16 cellular contexts compared by ENCODE assay signal in the genomic region with DNA sequence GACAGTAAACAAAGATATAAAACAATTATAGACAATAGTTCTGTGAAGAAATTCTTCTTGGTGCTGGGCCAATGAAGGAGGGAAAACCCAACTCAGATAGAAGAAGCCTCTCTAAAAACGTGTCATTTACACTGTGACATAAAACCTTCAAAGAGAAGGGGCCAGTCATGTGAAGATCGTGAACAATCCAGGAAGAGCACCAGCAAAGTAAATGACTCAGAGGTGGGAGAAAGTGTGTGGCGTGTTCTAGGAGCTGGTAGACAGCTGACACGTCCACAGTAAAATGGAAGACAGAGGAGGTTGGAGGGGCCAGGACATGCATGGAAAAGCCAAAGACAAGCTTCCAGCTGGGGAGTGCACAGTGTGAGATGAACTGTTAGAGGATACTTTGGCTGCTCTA.
DNase-seq lines count a peak whose midpoint lies in the region; ATAC-seq and TF ChIP-seq lines count a peak whose summit lies in the region.
"Had no signal": no experiment of that assay in that cellular context is flagged by ENCODE, and none has a peak within 500 bp of the region (broad histone marks: within the 10 kb centered on the region; RNA-seq: fewer than 3 reads in every experiment).

No MANE protein-coding gene starts in this region.

- DNase-seq in activated naive CD4-positive, alpha-beta T cell treated with anti-CD3 and anti-CD28 coated beads, Interleukin-2, amount 50 U/mL, for 16 hours: peak; percentile 45
- DNase-seq in activated naive CD4-positive, alpha-beta T cell (lab: John Stamatoyannopoulos, UW): no peak
- no peak for DNase-seq in activated B cell treated with CpG ODN at 0.5 μM for 24 hours
- peak in 1 of 2 donors; percentile 17 for DNase-seq in foreskin keratinocyte
- no peak for DNase-seq in posterior cingulate gyrus
- DNase-seq in nucleus accumbens (lab: John Stamatoyannopoulos, UW): no peak
- no peak for DNase-seq in GM13977 (ENCODE audit: low spot score)
- DNase-seq: anterior cingulate cortex, NCI-H1105 treated with DMSO at 0.1 percent for 48 hours, NCI-H2227 treated with DMSO at 0.1 percent for 48 hours, ovary, spleen had no signal

- H3K36me3 Mint-ChIP-seq in activated B cell treated with CpG ODN at 0.5 μM for 24 hours (ENCODE audit: low read depth): peaks cover 31% of the 10 kb centered on the region
- peaks cover 28% of the 10 kb centered on the region for H3K36me3 Mint-ChIP-seq in stimulated activated naive CD8-positive, alpha-beta T cell treated with anti-CD3 and anti-CD28 coated beads, Interleukin-15, Interleukin-2, amounts not matched to agents 100 ng/mL and 50 ng/mL, for 24 hours (ENCODE audit: low read depth)

- H3K4me1 ChIP-seq in foreskin keratinocyte: peaks cover 3% of the 10 kb centered on the region
- H3K4me1 ChIP-seq: vagina had no signal

- peaks cover 8% of the 10 kb centered on the region for H3K9me3 Mint-ChIP-seq in activated B cell treated with CpG ODN at 0.5 μM for 24 hours
- H3K9me3 Mint-ChIP-seq in stimulated activated naive CD8-positive, alpha-beta T cell treated with anti-CD3 and anti-CD28 coated beads, Interleukin-15, Interleukin-2, amounts not matched to agents 100 ng/mL and 50 ng/mL, for 24 hours: peaks cover 27% of the 10 kb centered on the region

- intact Hi-C loops in activated B cell treated with CpG ODN at 0.5 μM for 24 hours (cut with micrococcal nuclease) (loop anchor here (1.0 to 2.0 kb wide), 2 partner anchors 8 to 15 kb away; no protein-coding TSS in a partner anchor), posterior cingulate gyrus (cut with DNase I) (no loop called here)

- no peaks in the 10 kb centered on the region for H3K27me3 Mint-ChIP-seq in activated B cell treated with CpG ODN at 0.5 μM for 24 hours
- no peaks in the 10 kb centered on the region for H3K27me3 Mint-ChIP-seq in stimulated activated naive CD8-positive, alpha-beta T cell treated with anti-CD3 and anti-CD28 coated beads, Interleukin-15, Interleukin-2, amounts not matched to agents 100 ng/mL and 50 ng/mL, for 24 hours
- H3K27me3 Mint-ChIP-seq: dendritic cell treated with granulocyte-macrophage colony-stimulating factor and Interleukin-4, amounts not matched to agents 40 ng/mL and 50 ng/mL, for 4 days had no signal

- no peaks in the 10 kb centered on the region for H3K27me3 ChIP-seq in foreskin keratinocyte
- H3K27me3 ChIP-seq: ovary, spleen, vagina had no signal

- peak overlapping the region; percentile 77 for H3K27ac Mint-ChIP-seq in activated B cell treated with CpG ODN at 0.5 μM for 24 hours
- peak overlapping the region; percentile 93 for H3K27ac Mint-ChIP-seq in stimulated activated naive CD8-positive, alpha-beta T cell treated with anti-CD3 and anti-CD28 coated beads, Interleukin-15, Interleukin-2, amounts not matched to agents 100 ng/mL and 50 ng/mL, for 24 hours
- H3K27ac Mint-ChIP-seq: dendritic cell treated with granulocyte-macrophage colony-stimulating factor and Interleukin-4, amounts not matched to agents 40 ng/mL and 50 ng/mL, for 4 days had no signal

- H3K27ac ChIP-seq in foreskin keratinocyte: no peak overlapping the region
- H3K27ac ChIP-seq: ovary, vagina had no signal

- CTCF ChIA-PET in activated B cell treated with CpG ODN at 0.5 μM for 24 hours (lab: Charles Lee): interaction anchor here (1.0 kb wide), 1 partner anchor 27 kb away, joined by 4 read pairs; no protein-coding TSS in a partner anchor

- peak overlapping the region; percentile 3 for H3K4me3 Mint-ChIP-seq in activated B cell treated with CpG ODN at 0.5 μM for 24 hours
- H3K4me3 Mint-ChIP-seq in stimulated activated naive CD8-positive, alpha-beta T cell treated with anti-CD3 and anti-CD28 coated beads, Interleukin-15, Interleukin-2, amounts not matched to agents 100 ng/mL and 50 ng/mL, for 24 hours: peak overlapping the region; percentile 66
- H3K4me3 Mint-ChIP-seq: dendritic cell treated with granulocyte-macrophage colony-stimulating factor and Interleukin-4, amounts not matched to agents 40 ng/mL and 50 ng/mL, for 4 days had no signal

- POLR2A ChIA-PET in activated B cell treated with CpG ODN at 0.5 μM for 24 hours (lab: Charles Lee): interaction anchor here (0.6 to 1.5 kb wide), 4 partner anchors 10 to 1634 kb away, joined by 3 to 5 read pairs (median 3); a partner anchor contains a TSS

- peak; percentile 70 for ATAC-seq in activated B cell treated with CpG ODN at 0.5 μM for 24 hours (ENCODE audit: low read depth)
- peak; percentile 68 for ATAC-seq in foreskin keratinocyte
- ATAC-seq: GM12878 had no signal

- H3K4me1 Mint-ChIP-seq in activated B cell treated with CpG ODN at 0.5 μM for 24 hours: peaks cover 69% of the 10 kb centered on the region
- H3K4me1 Mint-ChIP-seq in stimulated activated naive CD8-positive, alpha-beta T cell treated with anti-CD3 and anti-CD28 coated beads, Interleukin-15, Interleukin-2, amounts not matched to agents 100 ng/mL and 50 ng/mL, for 24 hours (ENCODE audit: low read depth): peaks cover 60% of the 10 kb centered on the region

- in situ Hi-C loops in GM13977 (cut with MboI; ENCODE audit: low pct_unique_long_range_greater_than_20kb, low sequenced_read_pairs, unreplicated experiment): no loop called here

- no peak for TF ChIP-seq CTCF in activated B cell treated with CpG ODN at 0.5 μM for 24 hours (IDR thresholded peaks at IDR 0.05)
- TF ChIP-seq CTCF in foreskin keratinocyte (conservative IDR thresholded peaks at IDR 0.05): no peak
- no peak for TF ChIP-seq CTCF in GM13977 (IDR thresholded peaks at IDR 0.05; ENCODE audit: extremely low read depth, insufficient read depth, missing control alignments)
